Comparison of ENCODE assay signal across 1 cellular context in the genomic region with DNA sequence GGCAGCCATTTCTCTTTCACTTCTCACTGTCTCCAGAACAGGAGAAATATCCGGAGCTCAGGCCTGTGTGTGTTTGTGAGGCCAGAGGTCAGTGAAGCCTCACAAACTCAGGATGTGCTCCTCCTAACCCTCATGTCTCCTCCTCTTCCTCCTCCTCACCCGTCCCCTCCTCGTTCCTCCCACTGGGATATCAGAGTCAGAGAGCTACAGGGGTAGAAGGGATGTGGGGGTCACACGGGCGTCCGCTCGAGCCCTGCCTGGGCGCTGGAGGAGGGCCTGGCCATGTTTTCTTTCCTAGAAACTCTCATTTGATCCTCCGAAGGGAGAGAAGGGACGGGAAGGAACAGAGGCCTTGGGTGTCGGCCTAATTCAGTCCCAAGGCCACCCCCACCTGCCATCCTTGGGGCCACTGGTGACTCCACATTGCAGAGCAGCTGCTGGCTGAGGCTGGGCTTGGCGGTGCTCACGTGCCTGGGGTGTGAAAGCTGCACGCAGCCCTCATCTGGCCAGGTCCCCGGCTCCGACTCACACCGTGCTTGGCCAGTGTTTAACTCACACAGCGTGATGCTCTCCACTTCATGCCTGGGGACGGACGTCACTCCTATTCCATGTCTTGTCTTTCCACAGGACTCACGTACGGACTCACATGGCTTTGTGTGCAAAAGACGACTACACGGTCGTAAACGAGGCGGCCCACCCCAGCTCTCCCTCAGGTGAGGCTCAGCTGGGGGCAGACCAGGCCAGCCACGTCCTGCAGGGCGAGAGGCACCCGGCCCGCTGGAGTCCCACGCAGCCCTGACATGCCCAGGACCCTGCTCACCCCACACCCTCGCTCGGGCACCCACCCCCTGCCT.
TF ChIP-seq lines count a peak whose summit lies in the region.

No MANE protein-coding gene starts in this region.

TF ChIP-seq in HepG2, 621 proteins besides CTCF, POLR2A, EP300 and RAD21 (continued from another document and continues in another):
- peak; percentile 21; the same call in 1 of the 2 replicates for TF ChIP-seq BCL3 (CRISPR knock-in tag; IDR thresholded peaks at IDR 0.05)
- TF ChIP-seq ZNF275 (CRISPR knock-in tag; IDR thresholded peaks at IDR 0.05; ENCODE audit: borderline replicate concordance) = no peak
- no peak for TF ChIP-seq PHF20 (CRISPR knock-in tag; IDR thresholded peaks at IDR 0.05)
- no peak for TF ChIP-seq NONO (IDR thresholded peaks at IDR 0.05)
- TF ChIP-seq NONO (CRISPR knock-in tag; conservative IDR thresholded peaks at IDR 0.05) = peak; percentile 22; the same call in 1 of the 2 replicates
- no peak for TF ChIP-seq ZNF441 (CRISPR knock-in tag; IDR thresholded peaks at IDR 0.05; ENCODE audit: borderline replicate concordance)
- TF ChIP-seq HNF4G (IDR thresholded peaks at IDR 0.05; ENCODE audit: borderline replicate concordance, low read depth, low read length) = no peak
- TF ChIP-seq HNF4G (CRISPR knock-in tag; IDR thresholded peaks at IDR 0.05; ENCODE audit: borderline replicate concordance, low read depth) = no peak
- no peak for TF ChIP-seq ZNF205 (CRISPR knock-in tag; IDR thresholded peaks at IDR 0.05)
- TF ChIP-seq ZBTB43 (CRISPR knock-in tag; conservative IDR thresholded peaks at IDR 0.05) = 0 out of 2 replicates have a peak, but pooled peaks have one; percentile 30
- no peak for TF ChIP-seq SYNCRIP (IDR thresholded peaks at IDR 0.05; ENCODE audit: insufficient read depth, low read depth, low read length)
- TF ChIP-seq, protein P1, sequence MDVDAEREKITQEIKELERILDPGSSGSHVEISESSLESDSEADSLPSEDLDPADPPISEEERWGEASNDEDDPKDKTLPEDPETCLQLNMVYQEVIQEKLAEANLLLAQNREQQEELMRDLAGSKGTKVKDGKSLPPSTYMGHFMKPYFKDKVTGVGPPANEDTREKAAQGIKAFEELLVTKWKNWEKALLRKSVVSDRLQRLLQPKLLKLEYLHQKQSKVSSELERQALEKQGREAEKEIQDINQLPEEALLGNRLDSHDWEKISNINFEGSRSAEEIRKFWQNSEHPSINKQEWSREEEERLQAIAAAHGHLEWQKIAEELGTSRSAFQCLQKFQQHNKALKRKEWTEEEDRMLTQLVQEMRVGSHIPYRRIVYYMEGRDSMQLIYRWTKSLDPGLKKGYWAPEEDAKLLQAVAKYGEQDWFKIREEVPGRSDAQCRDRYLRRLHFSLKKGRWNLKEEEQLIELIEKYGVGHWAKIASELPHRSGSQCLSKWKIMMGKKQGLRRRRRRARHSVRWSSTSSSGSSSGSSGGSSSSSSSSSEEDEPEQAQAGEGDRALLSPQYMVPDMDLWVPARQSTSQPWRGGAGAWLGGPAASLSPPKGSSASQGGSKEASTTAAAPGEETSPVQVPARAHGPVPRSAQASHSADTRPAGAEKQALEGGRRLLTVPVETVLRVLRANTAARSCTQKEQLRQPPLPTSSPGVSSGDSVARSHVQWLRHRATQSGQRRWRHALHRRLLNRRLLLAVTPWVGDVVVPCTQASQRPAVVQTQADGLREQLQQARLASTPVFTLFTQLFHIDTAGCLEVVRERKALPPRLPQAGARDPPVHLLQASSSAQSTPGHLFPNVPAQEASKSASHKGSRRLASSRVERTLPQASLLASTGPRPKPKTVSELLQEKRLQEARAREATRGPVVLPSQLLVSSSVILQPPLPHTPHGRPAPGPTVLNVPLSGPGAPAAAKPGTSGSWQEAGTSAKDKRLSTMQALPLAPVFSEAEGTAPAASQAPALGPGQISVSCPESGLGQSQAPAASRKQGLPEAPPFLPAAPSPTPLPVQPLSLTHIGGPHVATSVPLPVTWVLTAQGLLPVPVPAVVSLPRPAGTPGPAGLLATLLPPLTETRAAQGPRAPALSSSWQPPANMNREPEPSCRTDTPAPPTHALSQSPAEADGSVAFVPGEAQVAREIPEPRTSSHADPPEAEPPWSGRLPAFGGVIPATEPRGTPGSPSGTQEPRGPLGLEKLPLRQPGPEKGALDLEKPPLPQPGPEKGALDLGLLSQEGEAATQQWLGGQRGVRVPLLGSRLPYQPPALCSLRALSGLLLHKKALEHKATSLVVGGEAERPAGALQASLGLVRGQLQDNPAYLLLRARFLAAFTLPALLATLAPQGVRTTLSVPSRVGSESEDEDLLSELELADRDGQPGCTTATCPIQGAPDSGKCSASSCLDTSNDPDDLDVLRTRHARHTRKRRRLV (CRISPR knock-in tag; IDR thresholded peaks at IDR 0.05) = no peak
- no peak for TF ChIP-seq ZKSCAN1 (IDR thresholded peaks at IDR 0.05; ENCODE audit: low read length)
- TF ChIP-seq ZNF101 (CRISPR knock-in tag; IDR thresholded peaks at IDR 0.05; ENCODE audit: borderline replicate concordance, low read depth) = no peak
- no peak for TF ChIP-seq HBP1 (CRISPR knock-in tag; IDR thresholded peaks at IDR 0.05; ENCODE audit: low read depth)
- TF ChIP-seq, protein P2, sequence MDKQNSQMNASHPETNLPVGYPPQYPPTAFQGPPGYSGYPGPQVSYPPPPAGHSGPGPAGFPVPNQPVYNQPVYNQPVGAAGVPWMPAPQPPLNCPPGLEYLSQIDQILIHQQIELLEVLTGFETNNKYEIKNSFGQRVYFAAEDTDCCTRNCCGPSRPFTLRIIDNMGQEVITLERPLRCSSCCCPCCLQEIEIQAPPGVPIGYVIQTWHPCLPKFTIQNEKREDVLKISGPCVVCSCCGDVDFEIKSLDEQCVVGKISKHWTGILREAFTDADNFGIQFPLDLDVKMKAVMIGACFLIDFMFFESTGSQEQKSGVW (CRISPR knock-in tag; IDR thresholded peaks at IDR 0.05; ENCODE audit: borderline replicate concordance) = no peak
- TF ChIP-seq MXD4 (CRISPR knock-in tag; IDR thresholded peaks at IDR 0.05) = 0 out of 2 replicates have a peak, but pooled peaks have one; percentile 45
- peak; percentile 22; the same call in 1 of the 2 replicates for TF ChIP-seq MXD3 (CRISPR knock-in tag; IDR thresholded peaks at IDR 0.05)
- no peak for TF ChIP-seq EHMT2 (IDR thresholded peaks at IDR 0.05; ENCODE audit: borderline replicate concordance, low read depth, low read length)
- TF ChIP-seq ISX (CRISPR knock-in tag; conservative IDR thresholded peaks at IDR 0.05) = no peak
- TF ChIP-seq MAX (IDR thresholded peaks at IDR 0.05) = peak; percentile 91
- TF ChIP-seq CHCHD3 (CRISPR knock-in tag; IDR thresholded peaks at IDR 0.05) = no peak
- TF ChIP-seq, protein P3, sequence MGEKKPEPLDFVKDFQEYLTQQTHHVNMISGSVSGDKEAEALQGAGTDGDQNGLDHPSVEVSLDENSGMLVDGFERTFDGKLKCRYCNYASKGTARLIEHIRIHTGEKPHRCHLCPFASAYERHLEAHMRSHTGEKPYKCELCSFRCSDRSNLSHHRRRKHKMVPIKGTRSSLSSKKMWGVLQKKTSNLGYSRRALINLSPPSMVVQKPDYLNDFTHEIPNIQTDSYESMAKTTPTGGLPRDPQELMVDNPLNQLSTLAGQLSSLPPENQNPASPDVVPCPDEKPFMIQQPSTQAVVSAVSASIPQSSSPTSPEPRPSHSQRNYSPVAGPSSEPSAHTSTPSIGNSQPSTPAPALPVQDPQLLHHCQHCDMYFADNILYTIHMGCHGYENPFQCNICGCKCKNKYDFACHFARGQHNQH (CRISPR knock-in tag; IDR thresholded peaks at IDR 0.05) = peak; percentile 26; the same call in 1 of the 2 replicates
- no peak for TF ChIP-seq ATF1 (CRISPR knock-in tag; IDR thresholded peaks at IDR 0.05)
- no peak for TF ChIP-seq ZNF317 (CRISPR knock-in tag; IDR thresholded peaks at IDR 0.05)
- no peak for TF ChIP-seq SOX13 (IDR thresholded peaks at IDR 0.05)
- TF ChIP-seq SOX13 (CRISPR knock-in tag; conservative IDR thresholded peaks at IDR 0.05 in 1 of 2, IDR thresholded peaks at IDR 0.05 in 1 of 2) = peak in 1 of 2 experiments; percentile 20; a peak in 1 of 4 replicates
- TF ChIP-seq FLYWCH1 (CRISPR knock-in tag; IDR thresholded peaks at IDR 0.05) = no peak
- TF ChIP-seq GABPB1 (CRISPR knock-in tag; IDR thresholded peaks at IDR 0.05) = peak; percentile 41; the same call in 1 of the 2 replicates
- peak; percentile 16 for TF ChIP-seq TEAD3 (CRISPR knock-in tag; optimal IDR thresholded peaks at IDR 0.05; ENCODE audit: borderline replicate concordance)
- TF ChIP-seq, protein P4, sequence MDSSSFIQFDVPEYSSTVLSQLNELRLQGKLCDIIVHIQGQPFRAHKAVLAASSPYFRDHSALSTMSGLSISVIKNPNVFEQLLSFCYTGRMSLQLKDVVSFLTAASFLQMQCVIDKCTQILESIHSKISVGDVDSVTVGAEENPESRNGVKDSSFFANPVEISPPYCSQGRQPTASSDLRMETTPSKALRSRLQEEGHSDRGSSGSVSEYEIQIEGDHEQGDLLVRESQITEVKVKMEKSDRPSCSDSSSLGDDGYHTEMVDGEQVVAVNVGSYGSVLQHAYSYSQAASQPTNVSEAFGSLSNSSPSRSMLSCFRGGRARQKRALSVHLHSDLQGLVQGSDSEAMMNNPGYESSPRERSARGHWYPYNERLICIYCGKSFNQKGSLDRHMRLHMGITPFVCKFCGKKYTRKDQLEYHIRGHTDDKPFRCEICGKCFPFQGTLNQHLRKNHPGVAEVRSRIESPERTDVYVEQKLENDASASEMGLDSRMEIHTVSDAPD (CRISPR knock-in tag; IDR thresholded peaks at IDR 0.05) = no peak
- TF ChIP-seq MIXL1 (CRISPR knock-in tag; IDR thresholded peaks at IDR 0.05) = no peak
- no peak for TF ChIP-seq ZNF777 (CRISPR knock-in tag; IDR thresholded peaks at IDR 0.05)
